17 cellular contexts compared by ENCODE assay signal in the genomic region with DNA sequence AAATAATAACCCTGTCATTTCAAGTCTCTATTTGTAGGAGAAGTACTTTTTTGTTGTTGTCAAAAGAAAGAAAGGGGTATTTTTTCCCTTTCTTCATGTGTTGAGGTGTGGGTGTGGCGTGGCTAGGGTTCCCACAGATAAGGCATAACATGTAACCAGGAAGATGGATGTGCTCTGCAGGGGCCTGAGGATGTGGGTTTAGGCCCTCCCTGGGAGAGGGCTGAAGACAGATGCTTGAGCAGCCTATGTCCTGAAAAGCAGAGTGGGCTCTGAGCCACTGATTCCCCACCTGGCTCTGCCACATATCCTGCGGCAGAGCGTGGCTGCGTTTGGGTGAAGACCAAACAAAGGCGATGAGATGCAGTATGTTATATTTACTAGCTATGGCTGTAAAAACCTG. TPM values are rescaled to one million over a fixed set of nuclear protein-coding genes. Genes with fewer than 3 reads are reported as not detected.
DNase-seq lines count a peak whose midpoint lies in the region; ATAC-seq and TF ChIP-seq lines count a peak whose summit lies in the region.
"Had no signal": no experiment of that assay in that cellular context is flagged by ENCODE, and none has a peak within 500 bp of the region (broad histone marks: within the 10 kb centered on the region; RNA-seq: fewer than 3 reads in every experiment).

No MANE protein-coding gene starts in this region.

- intact Hi-C loops in heart left ventricle (cut with DNase I): no loop called here
- intact Hi-C loops in cardiac septum (cut with DNase I): no loop called here
- intact Hi-C loops in vagina (cut with DNase I): no loop called here

- no peaks in the 10 kb centered on the region for H3K9me3 Mint-ChIP-seq in brain
- no peaks in the 10 kb centered on the region for H3K9me3 Mint-ChIP-seq in stimulated activated effector memory CD8-positive, alpha-beta T cell treated with anti-CD3 and anti-CD28 coated beads, Interleukin-12 subunit alpha, Interleukin-12 subunit beta, amount 100 ng/mL, for 72 hours
- H3K9me3 Mint-ChIP-seq: neural crest cell had no signal

- TF ChIP-seq POLR2A in heart left ventricle (IDR thresholded peaks at IDR 0.05) (no peak), vagina (IDR thresholded peaks at IDR 0.05) (no peak)

- no peak for TF ChIP-seq CTCF in heart left ventricle (IDR thresholded peaks at IDR 0.05)
- no peak for TF ChIP-seq CTCF in brain (conservative IDR thresholded peaks at IDR 0.05)
- TF ChIP-seq CTCF in vagina (IDR thresholded peaks at IDR 0.05): no peak

- WGBS in heart left ventricle, 4 donors: 59 to 77% (median 66%) methylated on average over 5 of the region's 5 CpGs

- H3K4me1 Mint-ChIP-seq in T-helper 17 cell: peaks cover 26% of the 10 kb centered on the region
- H3K4me1 Mint-ChIP-seq in brain: peaks cover 65% of the 10 kb centered on the region
- H3K4me1 Mint-ChIP-seq in stimulated activated effector memory CD8-positive, alpha-beta T cell treated with anti-CD3 and anti-CD28 coated beads, Interleukin-12 subunit alpha, Interleukin-12 subunit beta, amount 100 ng/mL, for 72 hours: peaks cover 31% of the 10 kb centered on the region

- H3K36me3 ChIP-seq in heart left ventricle: peaks cover 0 to 27% (median 8%) of the 10 kb centered on the region in 9 donors
- no peaks in the 10 kb centered on the region for H3K36me3 ChIP-seq in vagina

- H3K4me1 ChIP-seq in heart left ventricle (peaks cover 0 to 74% (median 36%) of the 10 kb centered on the region in 12 donors), vagina (peaks cover 9% of the 10 kb centered on the region)
- H3K4me1 ChIP-seq: foreskin keratinocyte had no signal

- no peak overlapping the region for H3K4me3 Mint-ChIP-seq in T-helper 17 cell
- H3K4me3 Mint-ChIP-seq in brain: peak overlapping the region in 3 of 5 experiments; percentile 8 to 67 (median 64)
- no peak overlapping the region for H3K4me3 Mint-ChIP-seq in stimulated activated effector memory CD8-positive, alpha-beta T cell treated with anti-CD3 and anti-CD28 coated beads, Interleukin-12 subunit alpha, Interleukin-12 subunit beta, amount 100 ng/mL, for 72 hours
- H3K4me3 Mint-ChIP-seq: neural crest cell had no signal

- H3K27me3 Mint-ChIP-seq in T-helper 17 cell (no peaks in the 10 kb centered on the region), brain (peaks cover 13% of the 10 kb centered on the region)

- ATAC-seq in heart left ventricle (peak in 1 of 4 donors; percentile 14), T-helper 17 cell (no peak), HG03354 (IDR thresholded peaks at IDR 0.05; ENCODE audit: poor library complexity, severe bottlenecking, unreplicated experiment) (no peak)
- ATAC-seq in stimulated activated effector memory CD8-positive, alpha-beta T cell treated with anti-CD3 and anti-CD28 coated beads, Interleukin-12 subunit alpha, Interleukin-12 subunit beta, amount 100 ng/mL, for 72 hours: no peak
- ATAC-seq: foreskin keratinocyte had no signal

- no peaks in the 10 kb centered on the region for H3K9me3 ChIP-seq in heart left ventricle
- H3K9me3 ChIP-seq in T-helper 17 cell (ENCODE audit: control insufficient read depth, low read length, poor library complexity, severe bottlenecking): no peaks in the 10 kb centered on the region
- no peaks in the 10 kb centered on the region for H3K9me3 ChIP-seq in vagina
- H3K9me3 ChIP-seq: testis had no signal

- no peak overlapping the region for H3K4me3 ChIP-seq in heart left ventricle
- no peak overlapping the region for H3K4me3 ChIP-seq in vagina
- H3K4me3 ChIP-seq: testis had no signal

- peak overlapping the region in 8 of 12 donors; percentile 18 to 57 (median 29) for H3K27ac ChIP-seq in heart left ventricle
- H3K27ac ChIP-seq in vagina: no peak overlapping the region
- H3K27ac ChIP-seq: foreskin keratinocyte, testis had no signal

- DNase-seq in heart left ventricle: no peak
- DNase-seq in cardiac septum (ENCODE audit: low spot score): no peak
- DNase-seq in T-helper 17 cell: no peak
- no peak for DNase-seq in stimulated activated effector memory CD8-positive, alpha-beta T cell treated with anti-CD3 and anti-CD28 coated beads, Interleukin-12 subunit alpha, Interleukin-12 subunit beta, amount 100 ng/mL, for 72 hours (ENCODE audit: low spot score in 2 of 2)
- no peak for DNase-seq in vagina (ENCODE audit: extremely low spot score in 2 of 2)
- DNase-seq in activated CD4-positive, CD25-positive, alpha-beta regulatory T cell (lab: John Stamatoyannopoulos, UW): no peak
- DNase-seq: activated gamma-delta T cell; NCI-H1417; NCI-H2171 treated with DMSO at 0.1 percent for 48 hours; NCI-H82; stimulated activated CD4-positive, alpha-beta T cell treated with anti-CD3 and anti-CD28 coated beads, Interleukin-12 subunit alpha, Interleukin-12 subunit beta, amount 100 ng/mL, for 4 hours; SW 1271; testis had no signal

- H3K36me3 Mint-ChIP-seq in T-helper 17 cell (ENCODE audit: low read depth) (peaks cover 6% of the 10 kb centered on the region), brain (peaks cover 33% of the 10 kb centered on the region)
- H3K36me3 Mint-ChIP-seq in stimulated activated effector memory CD8-positive, alpha-beta T cell treated with anti-CD3 and anti-CD28 coated beads, Interleukin-12 subunit alpha, Interleukin-12 subunit beta, amount 100 ng/mL, for 72 hours: peaks cover 60% of the 10 kb centered on the region

- no peaks in the 10 kb centered on the region for H3K27me3 ChIP-seq in heart left ventricle
- H3K27me3 ChIP-seq in vagina: no peaks in the 10 kb centered on the region
- H3K27me3 ChIP-seq: foreskin keratinocyte, testis had no signal

- H3K27ac Mint-ChIP-seq in T-helper 17 cell (peak overlapping the region; percentile 77), brain (peak overlapping the region in 2 of 5 experiments; percentile 17 to 89)
- peak overlapping the region; percentile 26 for H3K27ac Mint-ChIP-seq in stimulated activated effector memory CD8-positive, alpha-beta T cell treated with anti-CD3 and anti-CD28 coated beads, Interleukin-12 subunit alpha, Interleukin-12 subunit beta, amount 100 ng/mL, for 72 hours

RNA-seq across cellular contexts. Expression of gene ADAR, which starts 13.9 kb away (rescaled TPM):
- total RNA-seq in heart left ventricle (100 to 1,000 TPM in 1 of 9 donors, 10 to 100 TPM in 8; 52.1 to 117 (median 63.1) TPM), cardiac septum (54.1 TPM), T-helper 17 cell (100 to 1,000 TPM; 197 to 231 TPM), vagina (92.1 TPM)
- polyA plus RNA-seq in heart left ventricle (10 to 100 TPM; 16.0 to 29.5 TPM), brain (ENCODE audit: insufficient read depth, low read depth, low replicate concordance) (106 TPM)

RNA-seq across cellular contexts. Expression of gene CHRNB2, which starts 54.3 kb away (rescaled TPM):
- total RNA-seq in heart left ventricle: under 1 TPM in 3 of 9 donors, not detected in 6; 0.05 to 0.14 (median 0.06) TPM
- polyA plus RNA-seq in heart left ventricle: under 1 TPM in 1 of 2 donors, not detected in 1; 0.03 TPM
- 0.05 TPM for total RNA-seq in cardiac septum
- not detected for total RNA-seq in T-helper 17 cell
- 20.1 TPM for polyA plus RNA-seq in brain (ENCODE audit: insufficient read depth, low read depth, low replicate concordance)
- total RNA-seq in vagina: 0.74 TPM

Comparison
In these comparisons a context has a peak if more than half of its experiments do, and no peak if none do; other contexts are left out.
1. H3K4me3 Mint-ChIP-seq: peak in brain (3 of 5); none in T-helper 17 cell (single experiment) and stimulated activated effector memory CD8-positive, alpha-beta T cell treated with anti-CD3 and anti-CD28 coated beads, Interleukin-12 subunit alpha, Interleukin-12 subunit beta, amount 100 ng/mL, for 72 hours (single experiment).